ENCODE assay signal across 22 cellular contexts in genomic region chr4:8775751-8776355, GRCh38.
DNase-seq lines count a peak whose midpoint lies in the region; ATAC-seq and TF ChIP-seq lines count a peak whose summit lies in the region.
"Had no signal": no experiment of that assay in that cellular context is flagged by ENCODE, and none has a peak within 500 bp of the region (broad histone marks: within the 10 kb centered on the region; RNA-seq: fewer than 3 reads in every experiment).

No MANE protein-coding gene starts in this region.

- ATAC-seq in Right ventricle myocardium superior (ENCODE audit: poor library complexity): no peak
- ATAC-seq in heart right ventricle: no peak
- ATAC-seq in lower lobe of right lung: no peak
- ATAC-seq in upper lobe of right lung: no peak
- ATAC-seq: GM23338 had no signal

- H3K27me3 ChIP-seq in heart right ventricle (peaks cover 0 to 35% (median 14%) of the 10 kb centered on the region in 7 donors), lower lobe of right lung (ENCODE audit: low read depth) (peaks cover 5% of the 10 kb centered on the region), upper lobe of right lung (no peaks in the 10 kb centered on the region)
- H3K27me3 ChIP-seq: SJSA1 had no signal

- H3K27ac ChIP-seq in heart right ventricle (no peak overlapping the region), lower lobe of right lung (no peak overlapping the region), upper lobe of right lung (no peak overlapping the region)
- H3K27ac ChIP-seq: C4-2B, HL-60, KMS-11, RWPE1, SJSA1 had no signal

- no peaks in the 10 kb centered on the region for H3K4me1 Mint-ChIP-seq in chondrocyte (ENCODE audit: low read depth)

- H3K36me3 Mint-ChIP-seq in chondrocyte (ENCODE audit: low read depth): no peaks in the 10 kb centered on the region

- no peaks in the 10 kb centered on the region for H3K27me3 Mint-ChIP-seq in chondrocyte (ENCODE audit: low read depth)

- H3K4me3 Mint-ChIP-seq in chondrocyte (ENCODE audit: unreplicated experiment): no peak overlapping the region
- H3K4me3 Mint-ChIP-seq: GM23338 had no signal

- no peaks in the 10 kb centered on the region for H3K4me1 ChIP-seq in heart right ventricle
- no peaks in the 10 kb centered on the region for H3K4me1 ChIP-seq in lower lobe of right lung
- H3K4me1 ChIP-seq in upper lobe of right lung: no peaks in the 10 kb centered on the region

- WGBS in heart right ventricle, 2 donors: 79 to 80% methylated on average over 21 of the region's 21 CpGs

- no peak for TF ChIP-seq CTCF in heart right ventricle (IDR thresholded peaks at IDR 0.05)
- TF ChIP-seq CTCF in chondrocyte (IDR thresholded peaks at IDR 0.05): no peak
- TF ChIP-seq CTCF in lower lobe of right lung (IDR thresholded peaks at IDR 0.05): no peak
- no peak for TF ChIP-seq CTCF in upper lobe of right lung (IDR thresholded peaks at IDR 0.05)

- H3K9me3 ChIP-seq in heart right ventricle (no peaks in the 10 kb centered on the region), lower lobe of right lung (no peaks in the 10 kb centered on the region), upper lobe of right lung (no peaks in the 10 kb centered on the region)
- H3K9me3 ChIP-seq: SJSA1 had no signal

- no peak overlapping the region for H3K4me3 ChIP-seq in heart right ventricle
- H3K4me3 ChIP-seq in lower lobe of right lung: no peak overlapping the region
- H3K4me3 ChIP-seq in upper lobe of right lung: no peak overlapping the region
- H3K4me3 ChIP-seq: GM23338, SJSA1 had no signal

- H3K27ac Mint-ChIP-seq in chondrocyte (ENCODE audit: unreplicated experiment): no peak overlapping the region
- H3K27ac Mint-ChIP-seq: GM23338 had no signal

- H3K36me3 ChIP-seq in heart right ventricle (no peaks in the 10 kb centered on the region), lower lobe of right lung (no peaks in the 10 kb centered on the region), upper lobe of right lung (no peaks in the 10 kb centered on the region)
- H3K36me3 ChIP-seq: SJSA1 had no signal

- in situ Hi-C loops in G401 (cut with HindIII; ENCODE audit: low sequenced_read_pairs): no loop called here

- DNase-seq in Right ventricle myocardium superior (peak; percentile 20), heart right ventricle (no peak), chondrocyte (ENCODE audit: low spot score) (peak; percentile 81), lower lobe of right lung (peak; percentile 40), upper lobe of right lung (peak; percentile 46), NCI-H524 treated with DMSO at 0.1 percent for 48 hours (lab: John Stamatoyannopoulos, UW) (no peak), G401 (ENCODE audit: low spot score) (no peak)
- DNase-seq: GDM1; HCEC 1CT; NCI-H1105; NCI-H146; NCI-H2029; NCI-H2227 treated with DMSO at 0.1 percent for 48 hours; NCI-H510A; NCI-H774; NK-92 treated with Interleukin-12 subunit alpha and Interleukin-12 subunit beta, amount 100 ng/mL, for 24 hours had no signal

- no peaks in the 10 kb centered on the region for H3K9me3 Mint-ChIP-seq in chondrocyte (ENCODE audit: low read depth)
- H3K9me3 Mint-ChIP-seq: GM23338 had no signal

- intact Hi-C loops in Right ventricle myocardium superior (cut with DNase I): no loop called here
- intact Hi-C loops in heart right ventricle (cut with DNase I): no loop called here
- intact Hi-C loops in lower lobe of right lung (cut with DNase I): no loop called here
- intact Hi-C loops in upper lobe of right lung (cut with DNase I): no loop called here

Comparison
In these comparisons a context has a peak if more than half of its experiments do, and no peak if none do; other contexts are left out.
1. DNase-seq: peak in Right ventricle myocardium superior (single experiment), chondrocyte (single experiment), lower lobe of right lung (single experiment) and upper lobe of right lung (single experiment); none in heart right ventricle (0 of 2), NCI-H524 treated with DMSO at 0.1 percent for 48 hours (single experiment) and G401 (single experiment).